In genomic region chr5:9720361-9720760, GRCh38 we compare ENCODE assay signal across 24 cellular contexts.
"Had no signal": no experiment of that assay in that cellular context is flagged by ENCODE, and none has a peak within 500 bp of the region (broad histone marks: within the 10 kb centered on the region; RNA-seq: fewer than 3 reads in every experiment).

No MANE protein-coding gene starts in this region.

- H3K36me3 Mint-ChIP-seq: activated naive CD8-positive, alpha-beta T cell; brain had no signal

- H3K27ac Mint-ChIP-seq: activated B cell treated with CpG ODN at 0.5 μM for 24 hours; activated CD4-positive, alpha-beta T cell treated with anti-CD3 and anti-CD28 coated beads, Interleukin-2, amount 10 ng/mL, durations not matched to agents 24 days and 14 days; activated naive CD4-positive, alpha-beta T cell treated with anti-CD3 and anti-CD28 coated beads for 36 hours; activated naive CD8-positive, alpha-beta T cell; activated T-helper 17 cell treated with anti-CD3 and anti-CD28 coated beads, Interleukin-2, amount 50 U/mL, for 72 hours; brain; T-helper 1 cell treated with Interleukin-12 subunit alpha and Interleukin-12 subunit beta and Interleukin-4 antibody, amounts not matched to agents 30 μg/mL and 1 μg/mL, for 36 hours had no signal

- H3K36me3 ChIP-seq: cardiac muscle cell, Peyer's patch had no signal

- H3K4me1 ChIP-seq: Peyer's patch had no signal

- H3K27me3 ChIP-seq: cardiac muscle cell, Peyer's patch had no signal

- ATAC-seq: activated T-helper 17 cell treated with anti-CD3 and anti-CD28 coated beads, Interleukin-2, amount 50 U/mL, for 72 hours had no signal

- H3K9ac ChIP-seq: KMS-11 had no signal

- DNase-seq: activated B cell treated with CpG ODN at 0.5 μM for 24 hours; activated CD4-positive, alpha-beta T cell treated with anti-CD3 and anti-CD28 coated beads for 1 hour; activated CD4-positive, alpha-beta T cell treated with anti-CD3 and anti-CD28 coated beads, Interleukin-2, amount 10 ng/mL, durations not matched to agents 24 days and 14 days; activated CD4-positive, alpha-beta T cell treated with anti-CD3 and anti-CD28 coated beads, Interleukin-2, amount 50 U/mL, for 48 hours; activated gamma-delta T cell; activated naive CD4-positive, alpha-beta T cell treated with anti-CD3 and anti-CD28 coated beads for 36 hours; activated T-cell treated with anti-CD3 and anti-CD28 coated beads, Interleukin-2, amount 50 U/mL, for 48 hours; amygdala; MM.1S; NCI-H1105 treated with DMSO at 0.1 percent for 48 hours; NCI-H1436 treated with DMSO at 0.1 percent for 48 hours; NCI-H187; NCI-H2081; NCI-H446; NCI-H524; Peyer's patch; SHP77 treated with DMSO at 0.1 percent for 48 hours; T-helper 9 cell had no signal

- H3K4me2 ChIP-seq: KMS-11 had no signal

- H3K27ac ChIP-seq: cardiac muscle cell, KMS-11, Peyer's patch had no signal

- H3K27me3 Mint-ChIP-seq: activated B cell treated with CpG ODN at 0.5 μM for 24 hours; activated CD4-positive, alpha-beta T cell treated with anti-CD3 and anti-CD28 coated beads, Interleukin-2, amount 10 ng/mL, durations not matched to agents 24 days and 14 days; activated naive CD8-positive, alpha-beta T cell; activated T-helper 17 cell treated with anti-CD3 and anti-CD28 coated beads, Interleukin-2, amount 50 U/mL, for 72 hours had no signal

- H3K4me3 Mint-ChIP-seq: activated B cell treated with CpG ODN at 0.5 μM for 24 hours; activated CD4-positive, alpha-beta T cell treated with anti-CD3 and anti-CD28 coated beads, Interleukin-2, amount 10 ng/mL, durations not matched to agents 24 days and 14 days; activated naive CD4-positive, alpha-beta T cell treated with anti-CD3 and anti-CD28 coated beads for 36 hours; activated naive CD8-positive, alpha-beta T cell; activated T-helper 17 cell treated with anti-CD3 and anti-CD28 coated beads, Interleukin-2, amount 50 U/mL, for 72 hours; brain; T-helper 1 cell treated with Interleukin-12 subunit alpha and Interleukin-12 subunit beta and Interleukin-4 antibody, amounts not matched to agents 30 μg/mL and 1 μg/mL, for 36 hours had no signal

- H3K4me3 ChIP-seq: cardiac muscle cell, Peyer's patch had no signal

- H3K9me3 Mint-ChIP-seq: activated B cell treated with CpG ODN at 0.5 μM for 24 hours; activated CD4-positive, alpha-beta T cell treated with anti-CD3 and anti-CD28 coated beads, Interleukin-2, amount 10 ng/mL, durations not matched to agents 24 days and 14 days; activated naive CD4-positive, alpha-beta T cell treated with anti-CD3 and anti-CD28 coated beads for 36 hours had no signal

- H3K4me1 Mint-ChIP-seq: activated B cell treated with CpG ODN at 0.5 μM for 24 hours; activated CD4-positive, alpha-beta T cell treated with anti-CD3 and anti-CD28 coated beads, Interleukin-2, amount 10 ng/mL, durations not matched to agents 24 days and 14 days; activated T-helper 17 cell treated with anti-CD3 and anti-CD28 coated beads, Interleukin-2, amount 50 U/mL, for 72 hours had no signal
